ENCODE assay signal across 12 cellular contexts in the genomic region with DNA sequence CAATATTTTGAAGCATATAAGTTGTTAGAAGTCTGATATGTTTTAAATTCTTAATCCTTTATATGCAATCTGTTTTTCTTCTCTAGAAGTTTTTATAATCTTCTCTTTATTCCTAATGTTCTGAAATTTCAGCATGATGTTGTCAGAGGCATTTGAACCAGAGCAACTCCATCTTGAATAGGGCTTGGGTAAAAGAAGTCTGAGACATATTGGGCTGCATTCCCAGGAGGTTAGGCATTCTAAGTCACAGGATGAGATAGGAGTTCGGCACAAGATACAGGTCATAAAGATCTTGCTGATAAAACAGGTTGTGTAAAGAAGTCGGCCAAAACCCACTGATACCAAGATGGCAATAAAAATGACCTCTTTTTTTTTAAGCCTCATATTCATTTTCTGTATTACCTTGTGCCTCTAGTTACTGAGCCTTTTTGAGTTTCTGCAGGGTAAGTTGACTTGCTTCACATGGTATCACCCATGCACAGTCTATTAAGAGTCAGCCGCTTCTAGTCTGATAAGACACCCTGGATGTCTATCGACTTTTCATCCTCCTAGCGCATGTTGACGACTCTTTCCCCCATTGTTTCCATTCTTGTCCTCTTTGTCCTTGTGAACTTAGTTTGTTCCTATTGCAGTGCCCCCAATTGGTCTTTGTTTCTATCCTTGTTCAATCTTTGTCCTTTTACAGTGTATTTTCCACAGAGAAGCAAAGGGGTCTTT.
A peak's percentile ranks its signal among the peaks of the same experiment; 100 is the strongest.
DNase-seq lines count a peak whose midpoint lies in the region; TF ChIP-seq lines count a peak whose summit lies in the region.
"Had no signal": no experiment of that assay in that cellular context is flagged by ENCODE, and none has a peak within 500 bp of the region (broad histone marks: within the 10 kb centered on the region; RNA-seq: fewer than 3 reads in every experiment).

No MANE protein-coding gene starts in this region.

- H3K27me3 Mint-ChIP-seq in nephron (ENCODE audit: low read depth), result peaks cover 4% of the 10 kb centered on the region
- no peaks in the 10 kb centered on the region for H3K27me3 Mint-ChIP-seq in activated naive CD8-positive, alpha-beta T cell treated with anti-CD3 and anti-CD28 coated beads for 36 hours
- H3K27me3 Mint-ChIP-seq in activated naive CD4-positive, alpha-beta T cell treated with anti-CD3 and anti-CD28 coated beads, Interleukin-2, amount 10 ng/mL, durations not matched to agents 7 days and 5 days, result peaks cover 6% of the 10 kb centered on the region

- H3K27ac ChIP-seq in HEK293 (ENCODE audit: extremely low read depth, low read depth, low read length), result no peak overlapping the region
- H3K27ac ChIP-seq in VCaP, result peak overlapping the region; percentile 99
- H3K27ac ChIP-seq in MM.1S (ENCODE audit: low read length), result no peak overlapping the region

- H3K36me3 ChIP-seq in HEK293 (ENCODE audit: control insufficient read depth in 2 of 2, insufficient read depth in 1 of 2, low read length in 2 of 2) (no peaks in the 10 kb centered on the region), MM.1S (replicated peaks; ENCODE audit: insufficient read depth, low read length) (no peaks in the 10 kb centered on the region)

- no peaks in the 10 kb centered on the region for H3K9me3 ChIP-seq in HEK293 (ENCODE audit: control insufficient read depth, insufficient read depth, low read depth, low read length)
- no peaks in the 10 kb centered on the region for H3K9me3 ChIP-seq in MM.1S (replicated peaks; ENCODE audit: insufficient read depth, low read length)

- H3K4me3 Mint-ChIP-seq in nephron, result no peak overlapping the region
- H3K4me3 Mint-ChIP-seq in activated naive CD8-positive, alpha-beta T cell treated with anti-CD3 and anti-CD28 coated beads for 36 hours, result no peak overlapping the region
- H3K4me3 Mint-ChIP-seq in activated naive CD4-positive, alpha-beta T cell treated with anti-CD3 and anti-CD28 coated beads, Interleukin-2, amount 10 ng/mL, durations not matched to agents 7 days and 5 days, result no peak overlapping the region
- H3K4me3 Mint-ChIP-seq: CD8-positive, alpha-beta memory T cell; GM23338 had no signal

- DNase-seq in activated naive CD8-positive, alpha-beta T cell treated with anti-CD3 and anti-CD28 coated beads for 36 hours, result no peak
- DNase-seq in MM.1S, result no peak
- DNase-seq in NCI-H2081 (lab: John Stamatoyannopoulos, UW), result no peak
- no peak for DNase-seq in activated naive CD4-positive, alpha-beta T cell treated with anti-CD3 and anti-CD28 coated beads, Interleukin-2, amount 10 ng/mL, durations not matched to agents 7 days and 5 days
- DNase-seq: CD8-positive, alpha-beta memory T cell; H7; IMR-90 had no signal

- H3K27me3 ChIP-seq in MM.1S (replicated peaks; ENCODE audit: insufficient read depth, low read length), result no peaks in the 10 kb centered on the region

- CTCF ChIA-PET in HEK293 (lab: Yijun Ruan, JAX), result no interaction called here
- CTCF ChIA-PET in activated naive CD4-positive, alpha-beta T cell treated with anti-CD3 and anti-CD28 coated beads, Interleukin-2, amount 10 ng/mL, durations not matched to agents 7 days and 5 days (lab: Charles Lee), result no interaction called here

- H3K36me3 Mint-ChIP-seq in nephron (ENCODE audit: low read depth), result no peaks in the 10 kb centered on the region
- no peaks in the 10 kb centered on the region for H3K36me3 Mint-ChIP-seq in activated naive CD8-positive, alpha-beta T cell treated with anti-CD3 and anti-CD28 coated beads for 36 hours
- H3K36me3 Mint-ChIP-seq in activated naive CD4-positive, alpha-beta T cell treated with anti-CD3 and anti-CD28 coated beads, Interleukin-2, amount 10 ng/mL, durations not matched to agents 7 days and 5 days, result no peaks in the 10 kb centered on the region

- H2AFZ ChIP-seq in MM.1S (ENCODE audit: low read length), result no peak overlapping the region
- H2AFZ ChIP-seq: GM23338 had no signal

- peak overlapping the region; percentile 5 to 36 (median 14) for H3K27ac Mint-ChIP-seq in nephron
- no peak overlapping the region for H3K27ac Mint-ChIP-seq in activated naive CD8-positive, alpha-beta T cell treated with anti-CD3 and anti-CD28 coated beads for 36 hours
- no peak overlapping the region for H3K27ac Mint-ChIP-seq in activated naive CD4-positive, alpha-beta T cell treated with anti-CD3 and anti-CD28 coated beads, Interleukin-2, amount 10 ng/mL, durations not matched to agents 7 days and 5 days
- H3K27ac Mint-ChIP-seq: CD8-positive, alpha-beta memory T cell; GM23338 had no signal

- POLR2A ChIA-PET in HEK293 (lab: Yijun Ruan, JAX), result no interaction called here

- H3K4me2 ChIP-seq in MM.1S (ENCODE audit: low read depth, low read length), result no peak overlapping the region
- H3K4me2 ChIP-seq: GM23338 had no signal

- H3K9me3 Mint-ChIP-seq in nephron, result no peaks in the 10 kb centered on the region
- H3K9me3 Mint-ChIP-seq in activated naive CD8-positive, alpha-beta T cell treated with anti-CD3 and anti-CD28 coated beads for 36 hours, result peaks cover 18% of the 10 kb centered on the region
- H3K9me3 Mint-ChIP-seq in activated naive CD4-positive, alpha-beta T cell treated with anti-CD3 and anti-CD28 coated beads, Interleukin-2, amount 10 ng/mL, durations not matched to agents 7 days and 5 days, result peaks cover 11% of the 10 kb centered on the region

- H3K4me1 Mint-ChIP-seq in nephron, result peaks cover 44% of the 10 kb centered on the region
- no peaks in the 10 kb centered on the region for H3K4me1 Mint-ChIP-seq in activated naive CD8-positive, alpha-beta T cell treated with anti-CD3 and anti-CD28 coated beads for 36 hours
- no peaks in the 10 kb centered on the region for H3K4me1 Mint-ChIP-seq in activated naive CD4-positive, alpha-beta T cell treated with anti-CD3 and anti-CD28 coated beads, Interleukin-2, amount 10 ng/mL, durations not matched to agents 7 days and 5 days
- H3K4me1 Mint-ChIP-seq: CD8-positive, alpha-beta memory T cell had no signal

- H3K4me1 ChIP-seq in HEK293 (ENCODE audit: control insufficient read depth, insufficient read depth, low read length) (peaks cover 3% of the 10 kb centered on the region; the same call in 1 of the 2 replicates), MM.1S (ENCODE audit: low read length) (no peaks in the 10 kb centered on the region)

- no peak overlapping the region for H3K4me3 ChIP-seq in HEK293 (ENCODE audit: low read depth, low read length)
- H3K4me3 ChIP-seq in MM.1S (ENCODE audit: low read length), result no peak overlapping the region
- H3K4me3 ChIP-seq: GM12878, GM23338 had no signal

- no peaks in the 10 kb centered on the region for H3K79me2 ChIP-seq in MM.1S (ENCODE audit: low read length)

- H3K9me2 ChIP-seq in MM.1S (replicated peaks; ENCODE audit: insufficient read depth, low read length), result no peaks in the 10 kb centered on the region

- TF ChIP-seq CTCF in HEK293 (tag by site-specific recombination; IDR thresholded peaks at IDR 0.05), result no peak
- no peak for TF ChIP-seq CTCF in VCaP (conservative IDR thresholded peaks at IDR 0.05)
- TF ChIP-seq CTCF in nephron (IDR thresholded peaks at IDR 0.05; ENCODE audit: unreplicated experiment in 3 of 3), result no peak
- no peak for TF ChIP-seq CTCF in MM.1S (IDR thresholded peaks at IDR 0.05; ENCODE audit: low read length)

- H3K9ac ChIP-seq in MM.1S (ENCODE audit: low read length), result no peak overlapping the region

- no peaks in the 10 kb centered on the region for H3F3A ChIP-seq in MM.1S (ENCODE audit: insufficient read depth, low read length)

- H4K20me1 ChIP-seq in MM.1S (ENCODE audit: insufficient read depth, low read length), result no peaks in the 10 kb centered on the region

TF ChIP-seq in HEK293, 187 proteins besides CTCF, POLR2A, EP300 and RAD21:
- TF ChIP-seq ZNF677 (tag by site-specific recombination; IDR thresholded peaks at IDR 0.05), result no peak
- TF ChIP-seq, protein P1, sequence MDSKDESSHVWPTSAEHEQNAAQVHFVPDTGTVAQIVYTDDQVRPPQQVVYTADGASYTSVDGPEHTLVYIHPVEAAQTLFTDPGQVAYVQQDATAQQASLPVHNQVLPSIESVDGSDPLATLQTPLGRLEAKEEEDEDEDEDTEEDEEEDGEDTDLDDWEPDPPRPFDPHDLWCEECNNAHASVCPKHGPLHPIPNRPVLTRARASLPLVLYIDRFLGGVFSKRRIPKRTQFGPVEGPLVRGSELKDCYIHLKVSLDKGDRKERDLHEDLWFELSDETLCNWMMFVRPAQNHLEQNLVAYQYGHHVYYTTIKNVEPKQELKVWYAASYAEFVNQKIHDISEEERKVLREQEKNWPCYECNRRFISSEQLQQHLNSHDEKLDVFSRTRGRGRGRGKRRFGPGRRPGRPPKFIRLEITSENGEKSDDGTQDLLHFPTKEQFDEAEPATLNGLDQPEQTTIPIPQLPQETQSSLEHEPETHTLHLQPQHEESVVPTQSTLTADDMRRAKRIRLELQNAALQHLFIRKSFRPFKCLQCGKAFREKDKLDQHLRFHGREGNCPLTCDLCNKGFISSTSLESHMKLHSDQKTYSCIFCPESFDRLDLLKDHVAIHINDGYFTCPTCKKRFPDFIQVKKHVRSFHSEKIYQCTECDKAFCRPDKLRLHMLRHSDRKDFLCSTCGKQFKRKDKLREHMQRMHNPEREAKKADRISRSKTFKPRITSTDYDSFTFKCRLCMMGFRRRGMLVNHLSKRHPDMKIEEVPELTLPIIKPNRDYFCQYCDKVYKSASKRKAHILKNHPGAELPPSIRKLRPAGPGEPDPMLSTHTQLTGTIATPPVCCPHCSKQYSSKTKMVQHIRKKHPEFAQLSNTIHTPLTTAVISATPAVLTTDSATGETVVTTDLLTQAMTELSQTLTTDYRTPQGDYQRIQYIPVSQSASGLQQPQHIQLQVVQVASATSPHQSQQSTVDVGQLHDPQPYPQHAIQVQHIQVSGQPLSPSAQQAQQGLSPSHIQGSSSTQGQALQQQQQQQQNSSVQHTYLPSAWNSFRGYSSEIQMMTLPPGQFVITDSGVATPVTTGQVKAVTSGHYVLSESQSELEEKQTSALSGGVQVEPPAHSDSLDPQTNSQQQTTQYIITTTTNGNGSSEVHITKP (tag by site-specific recombination; IDR thresholded peaks at IDR 0.05), result 0 out of 2 replicates have a peak, but pooled peaks have one; percentile 27

Comparison
In these comparisons a context has a peak if more than half of its experiments do, and no peak if none do; other contexts are left out.
1. H3K27ac Mint-ChIP-seq: peak in nephron (3 of 3); none in activated naive CD8-positive, alpha-beta T cell treated with anti-CD3 and anti-CD28 coated beads for 36 hours (single experiment) and activated naive CD4-positive, alpha-beta T cell treated with anti-CD3 and anti-CD28 coated beads, Interleukin-2, amount 10 ng/mL, durations not matched to agents 7 days and 5 days (single experiment).